8 cellular contexts compared by ENCODE assay signal in the genomic region with DNA sequence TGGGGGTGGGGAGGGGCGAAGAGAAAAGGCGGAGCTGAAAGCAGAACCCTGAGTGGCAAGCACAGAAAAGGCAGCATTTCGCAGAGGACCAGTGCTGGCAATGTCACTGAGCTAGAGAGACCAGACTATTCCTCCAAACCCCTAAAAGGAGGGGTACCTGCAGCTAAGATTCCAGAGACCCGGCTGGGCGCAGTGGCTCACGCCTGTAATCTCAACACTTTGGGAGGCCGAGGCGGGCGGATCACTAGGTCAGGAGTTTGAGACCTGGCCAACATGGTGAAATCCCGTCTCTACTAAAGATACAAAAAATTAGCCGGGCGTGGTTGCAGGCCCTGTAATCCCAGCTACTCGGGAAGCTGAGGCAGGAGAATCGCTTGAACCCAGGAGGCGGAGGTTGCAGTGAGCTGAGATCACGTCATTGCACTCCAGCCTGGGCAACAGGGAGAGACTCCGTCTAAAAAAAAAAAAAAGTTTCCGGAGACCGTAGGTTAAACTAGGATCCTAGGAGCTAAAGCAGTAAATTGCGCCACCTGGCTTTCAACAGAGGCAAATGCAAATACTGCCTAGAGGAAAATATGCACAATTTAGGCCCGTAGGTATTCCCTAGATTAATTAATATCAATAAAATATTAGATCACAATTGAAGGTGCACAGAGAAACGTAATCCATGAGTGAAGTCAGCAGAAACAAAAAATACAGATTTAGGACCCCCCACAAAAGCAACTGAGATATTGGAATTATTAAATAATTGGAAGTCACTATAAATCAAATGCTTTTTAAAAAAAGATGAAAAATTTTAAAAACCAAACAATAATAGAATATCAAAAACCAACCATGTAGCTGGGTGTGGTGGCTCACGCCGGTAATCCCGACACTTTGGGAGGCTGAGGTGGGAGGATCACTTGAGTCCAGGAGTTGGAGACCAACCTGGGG. TPM values are rescaled to one million over a fixed set of nuclear protein-coding genes. Genes with fewer than 3 reads are reported as not detected.
DNase-seq lines count a peak whose midpoint lies in the region; ATAC-seq and TF ChIP-seq lines count a peak whose summit lies in the region.

No MANE protein-coding gene starts in this region.

- 22 to 35% (median 23%) methylated on average over 25 of the region's 25 CpGs for WGBS in psoas muscle, 3 donors

- H3K4me3 Mint-ChIP-seq in activated naive CD8-positive, alpha-beta T cell: peak overlapping the region; percentile 69

- H3K4me1 ChIP-seq in MM.1S (ENCODE audit: low read length) (no peaks in the 10 kb centered on the region), psoas muscle (peaks cover 23% of the 10 kb centered on the region)

- H3K27me3 Mint-ChIP-seq in activated naive CD8-positive, alpha-beta T cell: peaks cover 4% of the 10 kb centered on the region

- peak overlapping the region; percentile 75 for H2AFZ ChIP-seq in MM.1S (ENCODE audit: low read length)

- H3K27ac Mint-ChIP-seq in activated naive CD8-positive, alpha-beta T cell: no peak overlapping the region

- H3K9me3 ChIP-seq in MM.1S (replicated peaks; ENCODE audit: insufficient read depth, low read length): no peaks in the 10 kb centered on the region
- no peaks in the 10 kb centered on the region for H3K9me3 ChIP-seq in psoas muscle

- peak; percentile 69 for TF ChIP-seq CTCF in MM.1S (IDR thresholded peaks at IDR 0.05; ENCODE audit: low read length)
- TF ChIP-seq CTCF in psoas muscle (IDR thresholded peaks at IDR 0.05): peak; percentile 79

- peaks cover 9% of the 10 kb centered on the region for H3K4me1 Mint-ChIP-seq in activated naive CD8-positive, alpha-beta T cell (ENCODE audit: low read depth)

- H3K27me3 ChIP-seq in MM.1S (replicated peaks; ENCODE audit: insufficient read depth, low read length): no peaks in the 10 kb centered on the region
- H3K27me3 ChIP-seq in psoas muscle (ENCODE audit: insufficient read depth in 3 of 3, low read length in 2 of 3): no peaks in the 10 kb centered on the region

- no peaks in the 10 kb centered on the region for H3K9me2 ChIP-seq in MM.1S (replicated peaks; ENCODE audit: insufficient read depth, low read length)

- H3K36me3 ChIP-seq in MM.1S (replicated peaks; ENCODE audit: insufficient read depth, low read length): no peaks in the 10 kb centered on the region
- peaks cover 0 to 96% of the 10 kb centered on the region in 2 donors for H3K36me3 ChIP-seq in psoas muscle (ENCODE audit: insufficient read depth in 1 of 2, low read depth in 1 of 2)

- intact Hi-C loops in Right ventricle myocardium superior (cut with DNase I): no loop called here
- intact Hi-C loops in psoas muscle (cut with DNase I): loop anchor here in 1 of 2 donors (2.0 to 10.0 kb wide), 2 partner anchors 53 to 329 kb away; a partner anchor contains a TSS

- H3K9me3 Mint-ChIP-seq in activated naive CD8-positive, alpha-beta T cell (ENCODE audit: low read depth): no peaks in the 10 kb centered on the region

- DNase-seq in GM03348 (ENCODE audit: low spot score): peak; percentile 84
- DNase-seq in MM.1S: peak; percentile 82
- DNase-seq in RKO (ENCODE audit: low spot score): peak; percentile 86
- peak; percentile 44 for DNase-seq in Right ventricle myocardium superior
- DNase-seq in psoas muscle: peak in 1 of 2 donors; percentile 62

- peak overlapping the region; percentile 25; the same call in 1 of the 2 replicates for H3K9ac ChIP-seq in MM.1S (ENCODE audit: low read length)

- H3K36me3 Mint-ChIP-seq in activated naive CD8-positive, alpha-beta T cell: no peaks in the 10 kb centered on the region

- no peaks in the 10 kb centered on the region for H3K79me2 ChIP-seq in MM.1S (ENCODE audit: low read length)

- H3K4me2 ChIP-seq in MM.1S (ENCODE audit: low read depth, low read length): peak overlapping the region; percentile 44

- H3K27ac ChIP-seq in MM.1S (ENCODE audit: low read length): no peak overlapping the region
- peak overlapping the region; percentile 65 for H3K27ac ChIP-seq in psoas muscle

- ATAC-seq in Right ventricle myocardium superior (ENCODE audit: poor library complexity) (peak; percentile 69), psoas muscle (peak; percentile 28 to 67 (median 51)), HG02678 (IDR thresholded peaks at IDR 0.05; ENCODE audit: unreplicated experiment) (no peak), GM21367 (IDR thresholded peaks at IDR 0.05; ENCODE audit: unreplicated experiment) (no peak)

- H3F3A ChIP-seq in MM.1S (ENCODE audit: insufficient read depth, low read length): no peaks in the 10 kb centered on the region

- H3K4me3 ChIP-seq in MM.1S (ENCODE audit: low read length) (peak overlapping the region; percentile 53), psoas muscle (peak overlapping the region; percentile 49)

- no peaks in the 10 kb centered on the region for H4K20me1 ChIP-seq in MM.1S (ENCODE audit: insufficient read depth, low read length)

RNA-seq across cellular contexts. Expression of a gene that starts 4.9 kb away (rescaled TPM):
- total RNA-seq in Right ventricle myocardium superior (0.59 TPM), psoas muscle (under 1 TPM in 1 of 4 donors, not detected in 3; 0.46 TPM)
- polyA plus RNA-seq in psoas muscle: 1 to 10 TPM in 1 of 3 donors, under 1 TPM in 2; 0.26 to 3.6 (median 0.44) TPM

RNA-seq across cellular contexts. Expression of a gene that starts 19.5 kb away (rescaled TPM):
- 37.2 TPM for total RNA-seq in Right ventricle myocardium superior
- total RNA-seq in psoas muscle: 10 to 100 TPM; 11.9 to 20.9 (median 14.9) TPM
- polyA plus RNA-seq in psoas muscle: 10 to 100 TPM; 13.1 to 29.0 (median 14.5) TPM

RNA-seq across cellular contexts. Expression of a gene that starts 21.1 kb away (rescaled TPM):
- total RNA-seq in Right ventricle myocardium superior (301 TPM), psoas muscle (100 to 1,000 TPM; 387 to 784 (median 462) TPM)
- polyA plus RNA-seq in psoas muscle: 100 to 1,000 TPM; 136 to 315 (median 282) TPM

RNA-seq across cellular contexts. Expression of a gene that starts 28.1 kb away (rescaled TPM):
- total RNA-seq in Right ventricle myocardium superior (2.3 TPM), psoas muscle (not detected)
- polyA plus RNA-seq in psoas muscle: not detected

RNA-seq across cellular contexts. Expression of a gene that starts 40.5 kb away (rescaled TPM):
- 10.4 TPM for total RNA-seq in Right ventricle myocardium superior
- under 1 TPM in 3 of 4 donors, not detected in 1; 0.10 to 0.92 (median 0.34) TPM for total RNA-seq in psoas muscle
- polyA plus RNA-seq in psoas muscle: under 1 TPM; 0.03 to 0.16 (median 0.09) TPM

Comparison
In these comparisons a context has a peak if more than half of its experiments do, and no peak if none do; other contexts are left out.
1. ATAC-seq: peak in Right ventricle myocardium superior (single experiment) and psoas muscle (4 of 4); none in HG02678 (single experiment) and GM21367 (single experiment).